ENCODE assay signal across 8 cellular contexts in the genomic region with DNA sequence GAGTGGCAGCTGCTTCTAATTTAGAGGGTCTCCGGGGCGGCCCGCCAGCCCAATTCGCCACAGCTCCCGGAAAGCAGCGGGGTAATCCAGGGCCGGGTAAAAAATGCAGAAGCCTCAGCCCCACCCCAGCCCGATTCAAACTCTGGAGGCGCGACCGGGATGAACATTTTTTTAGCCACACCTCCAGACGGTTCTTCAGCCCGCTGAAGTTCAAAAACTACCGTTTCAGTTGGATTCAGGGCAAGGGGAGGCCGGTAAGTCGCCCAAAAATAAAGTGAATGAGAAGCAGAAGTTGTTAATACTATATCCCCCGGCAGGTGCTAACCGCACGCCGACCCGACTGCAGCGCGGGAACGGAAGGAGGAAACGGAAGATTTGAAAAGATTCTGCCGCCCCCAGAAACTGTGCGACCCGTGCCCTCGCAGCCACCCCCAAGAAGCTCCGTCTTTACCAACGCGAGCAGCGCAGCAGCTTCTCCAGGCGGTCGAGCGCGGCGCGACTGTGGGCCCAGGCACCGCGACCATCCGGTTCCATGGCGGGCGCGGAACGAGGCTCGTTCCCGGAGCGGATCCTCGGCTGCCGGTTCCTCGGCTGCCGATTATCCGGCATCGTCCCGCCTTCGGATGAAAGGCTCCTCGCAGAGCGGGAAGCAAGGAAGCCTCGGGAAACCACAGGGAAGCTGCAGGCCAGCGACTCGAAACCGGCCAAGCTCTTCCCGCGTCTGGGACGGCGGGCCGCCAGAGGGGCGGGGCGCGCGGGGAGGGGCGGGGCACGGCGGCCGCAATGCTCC. TPM values are rescaled to one million over a fixed set of nuclear protein-coding genes. Genes with fewer than 3 reads are reported as not detected.
DNase-seq lines count a peak whose midpoint lies in the region; ATAC-seq lines count a peak whose summit lies in the region.

A gene (minus strand): TSS at position 723 of the 790 bp plus-strand sequence. CDS start 114 bp downstream, at position 609.

- H3K4me1 ChIP-seq in CD4-positive, alpha-beta memory T cell (ENCODE audit: insufficient read depth, low read length), result peaks cover 32% of the 10 kb centered on the region
- H3K4me1 ChIP-seq in neuronal stem cell (ENCODE audit: control insufficient read depth in 2 of 2, insufficient read depth in 1 of 2, low read depth in 1 of 2, low read length in 2 of 2), result peaks cover 5 to 11% of the 10 kb centered on the region in 2 donors

- peak; percentile 57 to 71 (median 65) for DNase-seq in CD4-positive, alpha-beta memory T cell
- DNase-seq in OCI-M1 (lab: John Stamatoyannopoulos, UW), result peak; percentile 80
- peak; percentile 34 for DNase-seq in activated T-helper 9 cell treated with anti-CD3 and anti-CD28 coated beads, Interleukin-2, amount 50 U/mL, for 16 hours (ENCODE audit: low read depth)
- peak; percentile 69 for DNase-seq in fibroblast of the conjunctiva (ENCODE audit: low read depth)
- DNase-seq in neuronal stem cell (ENCODE audit: low spot score), result peak; percentile 37

- no peaks in the 10 kb centered on the region for H3K27me3 Mint-ChIP-seq in CD4-positive, alpha-beta memory T cell

- H3K36me3 ChIP-seq in CD4-positive, alpha-beta memory T cell (ENCODE audit: insufficient read depth, low read length), result no peaks in the 10 kb centered on the region
- peaks cover 0 to 22% of the 10 kb centered on the region in 2 donors for H3K36me3 ChIP-seq in neuronal stem cell (replicated peaks in 1 of 2; ENCODE audit: control insufficient read depth in 2 of 2, insufficient read depth in 2 of 2, low read length in 2 of 2)

- intact Hi-C loops in CD4-positive, alpha-beta memory T cell (cut with micrococcal nuclease), result loop anchor here (1.0 to 5.0 kb wide), 6 partner anchors 126 to 1657 kb away; a partner anchor contains a TSS

- H3K23ac ChIP-seq in neuronal stem cell (ENCODE audit: low read depth, low read length, poor library complexity), result peak within 1 kb of the TSS; percentile 80

- H3K18ac ChIP-seq in neuronal stem cell (ENCODE audit: low read length), result peak within 1 kb of the TSS; percentile 89

- H2AK5ac ChIP-seq in neuronal stem cell (ENCODE audit: low read depth, low read length), result no peak within 1 kb of the TSS

- no peak within 1 kb of the TSS for H4K8ac ChIP-seq in neuronal stem cell (ENCODE audit: low read depth, low read length)

- peak within 1 kb of the TSS; percentile 85 to 96 (median 93) for H3K27ac Mint-ChIP-seq in CD4-positive, alpha-beta memory T cell

- H3K4me3 ChIP-seq in CD4-positive, alpha-beta memory T cell (ENCODE audit: low read length in 2 of 2), result peak within 1 kb of the TSS; percentile 89 to 96
- peak within 1 kb of the TSS; percentile 75 to 93 for H3K4me3 ChIP-seq in neuronal stem cell (ENCODE audit: low read length in 2 of 2)

- no CpG with 5 or more reads among the region's 76 CpGs for WGBS in neuronal stem cell (ENCODE audit: extremely low coverage in 2 of 2, insufficient read length in 2 of 2, insufficient replicate concordance in 1 of 2), 2 donors

- peaks cover 0 to 19% of the 10 kb centered on the region in 2 donors for H3K36me3 Mint-ChIP-seq in CD4-positive, alpha-beta memory T cell

- no peaks in the 10 kb centered on the region for H3K9me3 Mint-ChIP-seq in CD4-positive, alpha-beta memory T cell

- POLR2A ChIA-PET in CD4-positive, alpha-beta memory T cell (lab: Charles Lee; ENCODE audit: partially characterized antibody), result interaction anchor here (0.8 to 1.7 kb wide), 6 partner anchors 9 to 1657 kb away, joined by 3 to 6 read pairs (median 4); a partner anchor contains a TSS

- H3K4ac ChIP-seq in neuronal stem cell (ENCODE audit: low read length), result no peak within 1 kb of the TSS

- H4K91ac ChIP-seq in neuronal stem cell (ENCODE audit: low read depth, low read length, poor library complexity), result no peak within 1 kb of the TSS

- peak within 1 kb of the TSS; percentile 60 for H3K27ac ChIP-seq in CD4-positive, alpha-beta memory T cell (ENCODE audit: low read depth, low read length)
- H3K27ac ChIP-seq in neuronal stem cell (replicated peaks; ENCODE audit: low read length), result peak within 1 kb of the TSS; percentile 85
- peak within 1 kb of the TSS; percentile 55 for H3K27ac ChIP-seq in temporal lobe (ENCODE audit: low read depth, low read length)

- H3K4me1 Mint-ChIP-seq in CD4-positive, alpha-beta memory T cell, result peaks cover 22 to 45% (median 30%) of the 10 kb centered on the region in 4 donors

- H2BK12ac ChIP-seq in neuronal stem cell (ENCODE audit: low read length), result no peak within 1 kb of the TSS

- ATAC-seq in GM19351 (IDR thresholded peaks at IDR 0.05; ENCODE audit: unreplicated experiment), result peak; percentile 18
- ATAC-seq in HG03460 (IDR thresholded peaks at IDR 0.05; ENCODE audit: unreplicated experiment), result peak; percentile 29

- no peak within 1 kb of the TSS for H2BK15ac ChIP-seq in neuronal stem cell (ENCODE audit: low read length)

- H3K27me3 ChIP-seq in CD4-positive, alpha-beta memory T cell (ENCODE audit: insufficient read depth, low read length), result no peaks in the 10 kb centered on the region
- peaks cover 0 to 4% (median 0%) of the 10 kb centered on the region in 3 experiments for H3K27me3 ChIP-seq in neuronal stem cell (ENCODE audit: control insufficient read depth in 3 of 3, insufficient read depth in 3 of 3, low read depth in 1 of 3, low read length in 3 of 3)

- peak within 1 kb of the TSS; percentile 94 for H2AFZ ChIP-seq in neuronal stem cell (ENCODE audit: low read length)

- peak within 1 kb of the TSS; percentile 90 to 99 (median 98) for H3K4me3 Mint-ChIP-seq in CD4-positive, alpha-beta memory T cell

- peak within 1 kb of the TSS; percentile 94 for H2BK5ac ChIP-seq in neuronal stem cell (ENCODE audit: low read length)

- no peaks in the 10 kb centered on the region for H3K9me3 ChIP-seq in CD4-positive, alpha-beta memory T cell (ENCODE audit: control insufficient read depth in 1 of 2, low read length in 2 of 2)
- peaks cover 0 to 5% of the 10 kb centered on the region in 2 donors for H3K9me3 ChIP-seq in neuronal stem cell (replicated peaks in 1 of 2; ENCODE audit: control insufficient read depth in 2 of 2, insufficient read depth in 1 of 2, low read depth in 1 of 2, low read length in 2 of 2)

- no peak within 1 kb of the TSS for H3K14ac ChIP-seq in neuronal stem cell (ENCODE audit: low read length)

- H3K79me1 ChIP-seq in neuronal stem cell (ENCODE audit: low read depth, low read length), result no peaks in the 10 kb centered on the region

- no peak within 1 kb of the TSS for H2BK120ac ChIP-seq in neuronal stem cell (ENCODE audit: low read depth, low read length)

- peak within 1 kb of the TSS; percentile 96 for H3K9ac ChIP-seq in neuronal stem cell (ENCODE audit: low read depth, low read length, poor library complexity)

- peak within 1 kb of the TSS; percentile 62 for H3K4me2 ChIP-seq in neuronal stem cell (ENCODE audit: insufficient read depth, low read length, poor library complexity, severe bottlenecking)

- CTCF ChIA-PET in CD4-positive, alpha-beta memory T cell (lab: Charles Lee; ENCODE audit: partially characterized antibody), result interaction anchor here (1.1 kb wide), 1 partner anchor 1249 kb away, joined by 3 read pairs; no protein-coding TSS in a partner anchor

RNA-seq across cellular contexts. Expression of the gene that starts here (rescaled TPM):
- 1 to 10 TPM; 8.8 to 9.2 TPM for total RNA-seq in CD4-positive, alpha-beta memory T cell
- 1 to 10 TPM; 5.2 to 5.4 TPM for polyA plus RNA-seq in CD4-positive, alpha-beta memory T cell
- 24.3 TPM for polyA plus RNA-seq in neuronal stem cell (2013, experiment 1 of 2)
- polyA plus RNA-seq in neuronal stem cell (2013, experiment 2 of 2), result 28.0 TPM
- total RNA-seq in temporal lobe, result 15.7 TPM

Comparison
In these comparisons a context has a peak if more than half of its experiments do, and no peak if none do; other contexts are left out.
1. Peak in every context shown above with its lines: DNase-seq, ATAC-seq, H3K4me3 ChIP-seq and H3K27ac ChIP-seq.